14 cellular contexts compared by ENCODE assay signal in genomic region chr17:20706752-20707372, GRCh38.
DNase-seq lines count a peak whose midpoint lies in the region; ATAC-seq and TF ChIP-seq lines count a peak whose summit lies in the region.
"Had no signal": no experiment of that assay in that cellular context is flagged by ENCODE, and none has a peak within 500 bp of the region (broad histone marks: within the 10 kb centered on the region; RNA-seq: fewer than 3 reads in every experiment).

No MANE protein-coding gene starts in this region.

- intact Hi-C loops in left colon (cut with DNase I, micrococcal nuclease), result no loop called here
- intact Hi-C loops in naive thymus-derived CD4-positive, alpha-beta T cell (cut with micrococcal nuclease), result no loop called here

- ATAC-seq in left colon, result peak; percentile 92
- no peak for ATAC-seq in naive thymus-derived CD4-positive, alpha-beta T cell
- no peak for ATAC-seq in HG03469 (IDR thresholded peaks at IDR 0.05; ENCODE audit: unreplicated experiment)
- ATAC-seq: WTC11 had no signal

- H3K36me3 ChIP-seq in Peyer's patch, result no peaks in the 10 kb centered on the region
- H3K36me3 ChIP-seq in naive thymus-derived CD4-positive, alpha-beta T cell (ENCODE audit: control insufficient read depth in 2 of 3, insufficient read depth in 3 of 3, low read length in 3 of 3), result no peaks in the 10 kb centered on the region

- H3K9me3 Mint-ChIP-seq in HFFc6 (no peaks in the 10 kb centered on the region), progenitor cell of endocrine pancreas (ENCODE audit: low read depth) (peaks cover 4% of the 10 kb centered on the region)
- H3K9me3 Mint-ChIP-seq in naive thymus-derived CD4-positive, alpha-beta T cell, result peaks cover 0 to 2% (median 0%) of the 10 kb centered on the region in 11 donors
- H3K9me3 Mint-ChIP-seq: nephron had no signal

- CTCF ChIA-PET in naive thymus-derived CD4-positive, alpha-beta T cell (lab: Charles Lee), result no interaction called here

- TF ChIP-seq CTCF in HFFc6 (IDR thresholded peaks at IDR 0.05) (no peak), Peyer's patch (IDR thresholded peaks at IDR 0.05) (no peak), progenitor cell of endocrine pancreas (IDR thresholded peaks at IDR 0.05; ENCODE audit: unreplicated experiment) (no peak)

- TF ChIP-seq POLR2A in Peyer's patch (IDR thresholded peaks at IDR 0.05), result no peak

- H3K27ac Mint-ChIP-seq in HFFc6 (no peak overlapping the region), progenitor cell of endocrine pancreas (no peak overlapping the region)
- no peak overlapping the region for H3K27ac Mint-ChIP-seq in naive thymus-derived CD4-positive, alpha-beta T cell
- H3K27ac Mint-ChIP-seq: B cell, endodermal cell, nephron, WTC11 had no signal

- H3K4me1 ChIP-seq in Peyer's patch, result no peaks in the 10 kb centered on the region
- H3K4me1 ChIP-seq in naive thymus-derived CD4-positive, alpha-beta T cell (ENCODE audit: control insufficient read depth in 2 of 2, insufficient read depth in 2 of 2, low read length in 2 of 2), result no peaks in the 10 kb centered on the region

- peaks cover 7% of the 10 kb centered on the region; the same call in 1 of the 2 replicates for H3K4me1 Mint-ChIP-seq in HFFc6 (ENCODE audit: low read depth)
- H3K4me1 Mint-ChIP-seq in progenitor cell of endocrine pancreas (ENCODE audit: low read depth), result peaks cover 10% of the 10 kb centered on the region
- H3K4me1 Mint-ChIP-seq in naive thymus-derived CD4-positive, alpha-beta T cell, result peaks cover 0 to 17% (median 0%) of the 10 kb centered on the region in 7 donors
- H3K4me1 Mint-ChIP-seq: nephron, WTC11 had no signal

- H3K4me3 ChIP-seq in Peyer's patch, result peak overlapping the region in 2 of 4 donors; percentile 27 to 28
- no peak overlapping the region for H3K4me3 ChIP-seq in naive thymus-derived CD4-positive, alpha-beta T cell (ENCODE audit: low read length)

- DNase-seq in DMS79 (lab: John Stamatoyannopoulos, UW), result peak; percentile 2
- no peak for DNase-seq in HFFc6
- peak in 2 of 3 donors; percentile 59 to 61 for DNase-seq in Peyer's patch
- peak; percentile 14 to 41 for DNase-seq in left colon
- DNase-seq in progenitor cell of endocrine pancreas (ENCODE audit: low spot score, unreplicated experiment), result no peak
- no peak for DNase-seq in AG08395 (ENCODE audit: low spot score)
- no peak for DNase-seq in naive thymus-derived CD4-positive, alpha-beta T cell
- DNase-seq: endodermal cell, foreskin melanocyte, NCI-H226 had no signal

- no peaks in the 10 kb centered on the region for H3K27me3 ChIP-seq in Peyer's patch
- no peaks in the 10 kb centered on the region for H3K27me3 ChIP-seq in naive thymus-derived CD4-positive, alpha-beta T cell (ENCODE audit: control insufficient read depth in 2 of 2, insufficient read depth in 2 of 2, low read length in 2 of 2)

- POLR2A ChIA-PET in naive thymus-derived CD4-positive, alpha-beta T cell (lab: Charles Lee), result no interaction called here

- H3K27ac ChIP-seq in Peyer's patch, result no peak overlapping the region
- no peak overlapping the region for H3K27ac ChIP-seq in naive thymus-derived CD4-positive, alpha-beta T cell (ENCODE audit: low read depth, low read length)

- H3K9me3 ChIP-seq in Peyer's patch, result no peaks in the 10 kb centered on the region
- no peaks in the 10 kb centered on the region for H3K9me3 ChIP-seq in naive thymus-derived CD4-positive, alpha-beta T cell (ENCODE audit: control insufficient read depth in 2 of 3, low read length in 3 of 3)

- H3K27me3 Mint-ChIP-seq in HFFc6 (ENCODE audit: insufficient read depth) (peaks cover 4% of the 10 kb centered on the region), progenitor cell of endocrine pancreas (peaks cover 3% of the 10 kb centered on the region)
- peaks cover 0 to 5% (median 0%) of the 10 kb centered on the region in 5 donors for H3K27me3 Mint-ChIP-seq in naive thymus-derived CD4-positive, alpha-beta T cell

- H3K36me3 Mint-ChIP-seq in HFFc6 (ENCODE audit: low read depth) (no peaks in the 10 kb centered on the region), progenitor cell of endocrine pancreas (ENCODE audit: insufficient read depth) (no peaks in the 10 kb centered on the region)
- no peaks in the 10 kb centered on the region for H3K36me3 Mint-ChIP-seq in naive thymus-derived CD4-positive, alpha-beta T cell

- H3K4me3 Mint-ChIP-seq in HFFc6, result peak overlapping the region; percentile 84
- no peak overlapping the region for H3K4me3 Mint-ChIP-seq in progenitor cell of endocrine pancreas (ENCODE audit: low read depth)
- no peak overlapping the region for H3K4me3 Mint-ChIP-seq in naive thymus-derived CD4-positive, alpha-beta T cell
- H3K4me3 Mint-ChIP-seq: B cell, endodermal cell, nephron, WTC11 had no signal

Comparison
In these comparisons a context has a peak if more than half of its experiments do, and no peak if none do; other contexts are left out.
1. DNase-seq: peak in DMS79 (single experiment), Peyer's patch (2 of 3) and left colon (2 of 2); none in HFFc6 (single experiment), progenitor cell of endocrine pancreas (single experiment), AG08395 (single experiment) and naive thymus-derived CD4-positive, alpha-beta T cell (0 of 9).